In the genomic region with DNA sequence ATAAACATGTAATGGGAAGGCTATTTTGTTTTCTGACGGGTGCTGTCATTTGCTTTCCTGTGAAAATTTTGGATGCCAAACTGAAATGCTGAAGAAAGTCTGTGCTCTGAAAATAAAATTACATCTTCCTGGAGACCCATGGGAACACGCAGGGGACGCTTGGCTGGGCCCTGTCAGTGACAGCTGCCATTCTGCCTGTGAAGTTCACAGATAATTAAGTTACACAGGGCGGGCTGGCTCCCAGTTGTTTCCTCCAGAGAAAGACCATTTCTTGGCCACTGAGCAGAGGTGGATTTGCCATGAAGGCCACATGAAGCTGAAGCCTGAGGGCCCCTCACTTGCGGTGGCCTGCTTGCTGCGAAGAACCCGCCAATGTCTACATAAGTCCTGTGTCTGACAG, we compare ENCODE assay signal across 1 cellular context.
TF ChIP-seq lines count a peak whose summit lies in the region.

No MANE protein-coding gene starts in this region.

TF ChIP-seq in SK-N-SH, 30 proteins besides CTCF, POLR2A, EP300 and RAD21 (continued from another document):
- TF ChIP-seq, protein P1, sequence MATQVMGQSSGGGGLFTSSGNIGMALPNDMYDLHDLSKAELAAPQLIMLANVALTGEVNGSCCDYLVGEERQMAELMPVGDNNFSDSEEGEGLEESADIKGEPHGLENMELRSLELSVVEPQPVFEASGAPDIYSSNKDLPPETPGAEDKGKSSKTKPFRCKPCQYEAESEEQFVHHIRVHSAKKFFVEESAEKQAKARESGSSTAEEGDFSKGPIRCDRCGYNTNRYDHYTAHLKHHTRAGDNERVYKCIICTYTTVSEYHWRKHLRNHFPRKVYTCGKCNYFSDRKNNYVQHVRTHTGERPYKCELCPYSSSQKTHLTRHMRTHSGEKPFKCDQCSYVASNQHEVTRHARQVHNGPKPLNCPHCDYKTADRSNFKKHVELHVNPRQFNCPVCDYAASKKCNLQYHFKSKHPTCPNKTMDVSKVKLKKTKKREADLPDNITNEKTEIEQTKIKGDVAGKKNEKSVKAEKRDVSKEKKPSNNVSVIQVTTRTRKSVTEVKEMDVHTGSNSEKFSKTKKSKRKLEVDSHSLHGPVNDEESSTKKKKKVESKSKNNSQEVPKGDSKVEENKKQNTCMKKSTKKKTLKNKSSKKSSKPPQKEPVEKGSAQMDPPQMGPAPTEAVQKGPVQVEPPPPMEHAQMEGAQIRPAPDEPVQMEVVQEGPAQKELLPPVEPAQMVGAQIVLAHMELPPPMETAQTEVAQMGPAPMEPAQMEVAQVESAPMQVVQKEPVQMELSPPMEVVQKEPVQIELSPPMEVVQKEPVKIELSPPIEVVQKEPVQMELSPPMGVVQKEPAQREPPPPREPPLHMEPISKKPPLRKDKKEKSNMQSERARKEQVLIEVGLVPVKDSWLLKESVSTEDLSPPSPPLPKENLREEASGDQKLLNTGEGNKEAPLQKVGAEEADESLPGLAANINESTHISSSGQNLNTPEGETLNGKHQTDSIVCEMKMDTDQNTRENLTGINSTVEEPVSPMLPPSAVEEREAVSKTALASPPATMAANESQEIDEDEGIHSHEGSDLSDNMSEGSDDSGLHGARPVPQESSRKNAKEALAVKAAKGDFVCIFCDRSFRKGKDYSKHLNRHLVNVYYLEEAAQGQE (IDR thresholded peaks at IDR 0.05; ENCODE audit: low read depth, low read length) = no peak
- TF ChIP-seq NRF1 (IDR thresholded peaks at IDR 0.05; ENCODE audit: low read depth, low read length) = no peak
- TF ChIP-seq TAF1 (IDR thresholded peaks at IDR 0.05; ENCODE audit: borderline replicate concordance, low read depth, low read length) = no peak
- TF ChIP-seq, protein P2, sequence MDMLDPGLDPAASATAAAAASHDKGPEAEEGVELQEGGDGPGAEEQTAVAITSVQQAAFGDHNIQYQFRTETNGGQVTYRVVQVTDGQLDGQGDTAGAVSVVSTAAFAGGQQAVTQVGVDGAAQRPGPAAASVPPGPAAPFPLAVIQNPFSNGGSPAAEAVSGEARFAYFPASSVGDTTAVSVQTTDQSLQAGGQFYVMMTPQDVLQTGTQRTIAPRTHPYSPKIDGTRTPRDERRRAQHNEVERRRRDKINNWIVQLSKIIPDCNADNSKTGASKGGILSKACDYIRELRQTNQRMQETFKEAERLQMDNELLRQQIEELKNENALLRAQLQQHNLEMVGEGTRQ (IDR thresholded peaks at IDR 0.05; ENCODE audit: borderline replicate concordance, low read depth, low read length) = no peak
- TF ChIP-seq GATA2 (CRISPR knock-in tag; IDR thresholded peaks at IDR 0.05) = no peak
TF ChIP-seq in SK-N-SH: peak in this region for 0.
